8 cellular contexts compared by ENCODE assay signal in the genomic region with DNA sequence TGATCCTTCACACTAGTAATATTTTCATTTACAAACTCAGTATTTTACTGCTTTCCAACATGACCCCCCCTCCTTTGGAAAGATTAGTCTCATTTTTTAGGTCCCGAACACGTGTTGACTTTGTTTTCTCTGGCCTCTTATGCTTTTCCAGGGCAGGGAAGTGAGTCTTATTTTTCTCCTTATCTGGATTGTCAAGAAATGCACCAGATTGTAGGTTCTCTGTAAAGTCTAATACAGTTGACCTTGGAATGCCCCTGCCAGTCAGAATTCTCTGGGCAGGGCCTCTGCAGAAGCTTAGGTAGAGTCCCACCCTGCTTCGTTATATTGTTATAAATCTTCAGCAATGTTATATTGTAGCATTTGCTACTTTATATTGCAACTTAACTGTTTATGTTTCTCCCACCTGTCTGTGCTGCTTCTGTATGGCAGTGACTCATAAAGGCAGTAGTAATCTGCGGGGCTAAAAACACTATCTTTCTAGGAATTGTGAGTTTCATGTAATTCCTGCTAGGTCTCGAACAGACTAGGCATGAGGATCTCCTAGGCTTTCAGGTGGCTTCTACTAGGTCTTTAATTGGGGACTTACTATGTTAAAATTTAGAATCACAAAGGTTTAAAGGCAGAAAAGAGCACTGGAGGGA. TPM values are rescaled to one million over a fixed set of nuclear protein-coding genes. Genes with fewer than 3 reads are reported as not detected.
DNase-seq lines count a peak whose midpoint lies in the region; ATAC-seq and TF ChIP-seq lines count a peak whose summit lies in the region.

No MANE protein-coding gene starts in this region.

- no TSS peak for BruUV-seq in OCI-LY7 (replicated peaks; lab: Mats Ljungman, UMichigan)

- peak overlapping the region; percentile 53 for H3K27ac Mint-ChIP-seq in endothelial cell (ENCODE audit: unreplicated experiment)

- H4K20me1 ChIP-seq in OCI-LY7 (ENCODE audit: insufficient read depth, low read length) = 0 out of 2 replicates have a peak, but pooled peaks cover 7% of the 10 kb centered on the region

- peaks cover 24% of the 10 kb centered on the region for H3K4me1 ChIP-seq in OCI-LY7 (ENCODE audit: insufficient read depth, low read length, poor library complexity, severe bottlenecking)

- peaks cover 14% of the 10 kb centered on the region for H3K27me3 Mint-ChIP-seq in endothelial cell (ENCODE audit: unreplicated experiment)

- intact Hi-C loops in OCI-LY7 (cut with micrococcal nuclease; ENCODE audit: unreplicated experiment) (no loop called here), posterior cingulate gyrus (cut with DNase I) (loop anchor here (5.0 to 10.0 kb wide), 2 partner anchors 33 to 234 kb away; partner anchors contain the start of gene DIAPH3)

- no peaks in the 10 kb centered on the region for H3K36me3 ChIP-seq in OCI-LY7 (ENCODE audit: insufficient read depth, low read length)

- H3K9me3 ChIP-seq in OCI-LY7 (ENCODE audit: low read length) = no peaks in the 10 kb centered on the region

- no peak overlapping the region for H2AFZ ChIP-seq in OCI-LY7 (ENCODE audit: low read length)

- no peaks in the 10 kb centered on the region for H3K9me3 Mint-ChIP-seq in endothelial cell (ENCODE audit: unreplicated experiment)

- peak overlapping the region; percentile 95 for H3K4me2 ChIP-seq in OCI-LY7 (ENCODE audit: low read length)

- H3K4me3 ChIP-seq in GM12864 (ENCODE audit: low read depth, low read length) = peak overlapping the region; percentile 68; the same call in 1 of the 2 replicates
- peak overlapping the region; percentile 77 for H3K4me3 ChIP-seq in OCI-LY7 (ENCODE audit: low read depth, low read length, poor library complexity, severe bottlenecking)

- H3K9me2 ChIP-seq in OCI-LY7 (ENCODE audit: insufficient read depth, low read length) = no peaks in the 10 kb centered on the region

- no peak overlapping the region for H3K27ac ChIP-seq in OCI-LY7 (ENCODE audit: low read depth, low read length, poor library complexity, severe bottlenecking)

- no peak for TF ChIP-seq CTCF in GM12864 (IDR thresholded peaks at IDR 0.05; ENCODE audit: low read depth, low read length, missing control alignments)
- TF ChIP-seq CTCF in OCI-LY7 (conservative IDR thresholded peaks at IDR 0.05; ENCODE audit: low read length) = no peak
- TF ChIP-seq CTCF in endothelial cell (IDR thresholded peaks at IDR 0.05; ENCODE audit: unreplicated experiment) = no peak

- H3K36me3 Mint-ChIP-seq in endothelial cell (ENCODE audit: low read depth, unreplicated experiment) = no peaks in the 10 kb centered on the region

- H3K79me2 ChIP-seq in OCI-LY7 (ENCODE audit: insufficient read depth, low read depth, low read length) = peaks cover 30% of the 10 kb centered on the region

- DNase-seq in GM12864 (ENCODE audit: low read depth) = no peak
- DNase-seq in OCI-LY7 (ENCODE audit: low spot score) = no peak
- no peak for DNase-seq in endothelial cell (ENCODE audit: low spot score)
- DNase-seq in renal cortical epithelial cell (ENCODE audit: low read depth) = peak; percentile 31
- DNase-seq in NCI-H345 treated with DMSO at 0.1 percent for 48 hours (lab: John Stamatoyannopoulos, UW; ENCODE audit: unreplicated experiment) = no peak
- DNase-seq in posterior cingulate gyrus = no peak
- DNase-seq in stimulated activated CD4-positive, alpha-beta T cell treated with anti-CD3 and anti-CD28 coated beads, Interleukin-15, amount 100 ng/mL, for 24 hours = no peak

- no peak for ATAC-seq in GM18519 (IDR thresholded peaks at IDR 0.05; ENCODE audit: low FRiP score, unreplicated experiment)

- peak overlapping the region; percentile 98 for H3K4me3 Mint-ChIP-seq in endothelial cell (ENCODE audit: unreplicated experiment)

- CTCF ChIA-PET in OCI-LY7 (lab: Charles Lee; ENCODE audit: unreplicated experiment) = no interaction called here

- peaks cover 18% of the 10 kb centered on the region for H3K4me1 Mint-ChIP-seq in endothelial cell (ENCODE audit: unreplicated experiment)

- POLR2A ChIA-PET in OCI-LY7 (lab: Charles Lee) = interaction anchor here (1.2 kb wide), 2 partner anchors 9 to 17 kb away, joined by 3 to 4 read pairs; no protein-coding TSS in a partner anchor

RNA-seq across cellular contexts. Expression of gene TDRD3, which starts 2.0 kb away (rescaled TPM):
- 12.2 and 13.5 TPM in 2 replicates for total RNA-seq in OCI-LY7 (2014; rRNA removed; shearing (Covaris generic))
- 17.1 and 18.5 TPM in 2 replicates for total RNA-seq in OCI-LY7 (2022)
- 17.3 TPM for total RNA-seq in endothelial cell (ENCODE audit: unreplicated experiment)
- 17.7 and 21.0 TPM in 2 replicates for total RNA-seq in renal cortical epithelial cell
